In the genomic region with DNA sequence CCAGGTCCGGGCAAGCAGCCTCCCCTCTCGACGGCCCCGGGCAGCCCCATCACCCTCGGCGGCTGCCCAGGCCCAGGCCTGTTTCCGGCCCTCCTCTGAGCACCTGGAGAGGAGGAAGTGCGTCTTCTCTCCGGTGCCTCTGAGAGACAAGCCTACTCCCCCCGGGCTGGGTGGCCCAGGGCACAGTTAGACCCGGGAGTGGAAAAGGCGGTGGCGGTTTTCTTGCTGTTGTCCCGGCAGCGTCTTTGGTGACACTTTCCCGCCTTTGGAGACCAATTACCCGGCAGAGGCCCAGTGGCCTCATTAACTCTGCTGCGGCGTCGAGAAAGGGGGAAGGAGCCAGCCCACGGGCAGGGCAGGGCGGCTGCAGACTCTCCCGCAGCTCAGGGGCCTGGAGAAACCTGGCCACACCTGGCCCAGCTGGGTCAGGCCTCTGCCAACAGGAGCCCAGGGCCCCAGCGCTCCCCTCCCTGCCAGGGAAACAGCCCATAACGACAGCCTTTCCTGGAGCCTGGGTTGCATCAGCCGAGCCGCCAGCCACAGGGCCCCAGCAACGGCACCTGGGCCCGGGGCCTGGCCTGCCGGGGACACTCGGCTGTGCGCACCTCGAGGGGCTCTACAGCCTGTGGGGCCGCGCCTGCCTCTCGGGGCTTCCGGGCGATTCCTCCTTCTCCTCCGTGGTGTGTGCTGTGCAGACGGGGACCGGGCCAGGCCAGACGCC, we compare ENCODE assay signal across 9 cellular contexts. TPM values are rescaled to one million over a fixed set of nuclear protein-coding genes. Genes with fewer than 3 reads are reported as not detected.
A peak's percentile ranks its signal among the peaks of the same experiment; 100 is the strongest.
DNase-seq lines count a peak whose midpoint lies in the region; ATAC-seq lines count a peak whose summit lies in the region.
"Had no signal": no experiment of that assay in that cellular context is flagged by ENCODE, and none has a peak within 500 bp of the region (broad histone marks: within the 10 kb centered on the region; RNA-seq: fewer than 3 reads in every experiment).

No MANE protein-coding gene starts in this region.

- peak overlapping the region; percentile 37 for H3K4me3 Mint-ChIP-seq in activated T-helper 1 cell treated with anti-CD3 and anti-CD28 coated beads, Interleukin-12 subunit alpha, Interleukin-12 subunit beta, Interleukin-2, Interleukin-4 antibody, amounts not matched to agents 30 ng/mL and 10 ng/mL and 1 ng/mL, durations not matched to agents 14 hours and 24 hours and 36 hours
- peak overlapping the region; percentile 25 for H3K4me3 Mint-ChIP-seq in natural killer cell treated with Interleukin-12 subunit alpha and Interleukin-12 subunit beta and Interleukin-15 and Interleukin-18, amount 100 ng/mL, for 72 hours

- H3K9me3 Mint-ChIP-seq in activated T-helper 1 cell treated with anti-CD3 and anti-CD28 coated beads, Interleukin-12 subunit alpha, Interleukin-12 subunit beta, Interleukin-2, Interleukin-4 antibody, amounts not matched to agents 30 ng/mL and 10 ng/mL and 1 ng/mL, durations not matched to agents 14 hours and 24 hours and 36 hours = no peaks in the 10 kb centered on the region
- no peaks in the 10 kb centered on the region for H3K9me3 Mint-ChIP-seq in natural killer cell treated with Interleukin-12 subunit alpha and Interleukin-12 subunit beta and Interleukin-15 and Interleukin-18, amount 100 ng/mL, for 72 hours

- DNase-seq in NCI-H69 (lab: John Stamatoyannopoulos, UW) = peak; percentile 44
- DNase-seq in activated T-helper 1 cell treated with anti-CD3 and anti-CD28 coated beads, Interleukin-12 subunit alpha, Interleukin-12 subunit beta, Interleukin-2, Interleukin-4 antibody, amounts not matched to agents 30 ng/mL and 10 ng/mL and 1 ng/mL, durations not matched to agents 14 hours and 24 hours and 36 hours (ENCODE audit: low spot score) = peak; percentile 67
- DNase-seq in natural killer cell treated with Interleukin-12 subunit alpha and Interleukin-12 subunit beta and Interleukin-15 and Interleukin-18, amount 100 ng/mL, for 72 hours (ENCODE audit: low spot score) = peak; percentile 76
- DNase-seq in Ammon's horn (ENCODE audit: low spot score) = no peak
- no peak for DNase-seq in HuH-7 (ENCODE audit: low spot score)
- DNase-seq in NCI-H446 treated with DMSO at 0.1 percent for 48 hours (lab: John Stamatoyannopoulos, UW) = no peak
- DNase-seq: IMR-90 had no signal

- intact Hi-C loops in activated T-helper 1 cell treated with anti-CD3 and anti-CD28 coated beads, Interleukin-12 subunit alpha, Interleukin-12 subunit beta, Interleukin-2, Interleukin-4 antibody, amounts not matched to agents 30 ng/mL and 10 ng/mL and 1 ng/mL, durations not matched to agents 14 hours and 24 hours and 36 hours (cut with micrococcal nuclease) = loop anchor here (1.0 to 5.0 kb wide), 3 partner anchors 13 to 88 kb away; partner anchors contain the start of genes B3GALT6, SDF4 and TNFRSF18

- H3K36me3 Mint-ChIP-seq in activated T-helper 1 cell treated with anti-CD3 and anti-CD28 coated beads, Interleukin-12 subunit alpha, Interleukin-12 subunit beta, Interleukin-2, Interleukin-4 antibody, amounts not matched to agents 30 ng/mL and 10 ng/mL and 1 ng/mL, durations not matched to agents 14 hours and 24 hours and 36 hours (ENCODE audit: low read depth) = no peaks in the 10 kb centered on the region
- no peaks in the 10 kb centered on the region for H3K36me3 Mint-ChIP-seq in natural killer cell treated with Interleukin-12 subunit alpha and Interleukin-12 subunit beta and Interleukin-15 and Interleukin-18, amount 100 ng/mL, for 72 hours

- H3K27ac Mint-ChIP-seq in activated T-helper 1 cell treated with anti-CD3 and anti-CD28 coated beads, Interleukin-12 subunit alpha, Interleukin-12 subunit beta, Interleukin-2, Interleukin-4 antibody, amounts not matched to agents 30 ng/mL and 10 ng/mL and 1 ng/mL, durations not matched to agents 14 hours and 24 hours and 36 hours = peak overlapping the region; percentile 97
- H3K27ac Mint-ChIP-seq in natural killer cell treated with Interleukin-12 subunit alpha and Interleukin-12 subunit beta and Interleukin-15 and Interleukin-18, amount 100 ng/mL, for 72 hours = peak overlapping the region; percentile 71 to 81

- no peaks in the 10 kb centered on the region for H3K27me3 Mint-ChIP-seq in activated T-helper 1 cell treated with anti-CD3 and anti-CD28 coated beads, Interleukin-12 subunit alpha, Interleukin-12 subunit beta, Interleukin-2, Interleukin-4 antibody, amounts not matched to agents 30 ng/mL and 10 ng/mL and 1 ng/mL, durations not matched to agents 14 hours and 24 hours and 36 hours (ENCODE audit: insufficient read depth)
- no peaks in the 10 kb centered on the region for H3K27me3 Mint-ChIP-seq in natural killer cell treated with Interleukin-12 subunit alpha and Interleukin-12 subunit beta and Interleukin-15 and Interleukin-18, amount 100 ng/mL, for 72 hours

- ATAC-seq in GM19468 (IDR thresholded peaks at IDR 0.05; ENCODE audit: extremely low read depth, unreplicated experiment) (peak; percentile 32), HG03432 (IDR thresholded peaks at IDR 0.05; ENCODE audit: unreplicated experiment) (no peak)
- peak; percentile 79 to 82 for ATAC-seq in natural killer cell treated with Interleukin-12 subunit alpha and Interleukin-12 subunit beta and Interleukin-15 and Interleukin-18, amount 100 ng/mL, for 72 hours

- peaks cover 9% of the 10 kb centered on the region for H3K4me1 Mint-ChIP-seq in activated T-helper 1 cell treated with anti-CD3 and anti-CD28 coated beads, Interleukin-12 subunit alpha, Interleukin-12 subunit beta, Interleukin-2, Interleukin-4 antibody, amounts not matched to agents 30 ng/mL and 10 ng/mL and 1 ng/mL, durations not matched to agents 14 hours and 24 hours and 36 hours (ENCODE audit: low read depth)
- peaks cover 0 to 10% of the 10 kb centered on the region in 2 donors for H3K4me1 Mint-ChIP-seq in natural killer cell treated with Interleukin-12 subunit alpha and Interleukin-12 subunit beta and Interleukin-15 and Interleukin-18, amount 100 ng/mL, for 72 hours (ENCODE audit: low read depth in 2 of 2)

RNA-seq across cellular contexts. Expression of gene C1orf159, which starts 28.4 kb away (rescaled TPM):
- 30.0 and 30.3 TPM in 2 replicates for total RNA-seq in activated T-helper 1 cell treated with anti-CD3 and anti-CD28 coated beads, Interleukin-12 subunit alpha, Interleukin-12 subunit beta, Interleukin-2, Interleukin-4 antibody, amounts not matched to agents 30 ng/mL and 10 ng/mL and 1 ng/mL, durations not matched to agents 14 hours and 24 hours and 36 hours
- total RNA-seq in natural killer cell treated with Interleukin-12 subunit alpha and Interleukin-12 subunit beta and Interleukin-15 and Interleukin-18, amount 100 ng/mL, for 72 hours = 10 to 100 TPM; 18.6 to 37.1 TPM

RNA-seq across cellular contexts. Expression of gene TTLL10, which starts 29.4 kb away (rescaled TPM):
- total RNA-seq in activated T-helper 1 cell treated with anti-CD3 and anti-CD28 coated beads, Interleukin-12 subunit alpha, Interleukin-12 subunit beta, Interleukin-2, Interleukin-4 antibody, amounts not matched to agents 30 ng/mL and 10 ng/mL and 1 ng/mL, durations not matched to agents 14 hours and 24 hours and 36 hours = 0.10 and 0.15 TPM in 2 replicates
- under 1 TPM in 1 of 2 donors, not detected in 1; 0.31 TPM for total RNA-seq in natural killer cell treated with Interleukin-12 subunit alpha and Interleukin-12 subunit beta and Interleukin-15 and Interleukin-18, amount 100 ng/mL, for 72 hours
- total RNA-seq: IMR-90 had no signal

Comparison
In these comparisons a context has a peak if more than half of its experiments do, and no peak if none do; other contexts are left out.
1. DNase-seq: peak in NCI-H69 (single experiment), activated T-helper 1 cell treated with anti-CD3 and anti-CD28 coated beads, Interleukin-12 subunit alpha, Interleukin-12 subunit beta, Interleukin-2, Interleukin-4 antibody, amounts not matched to agents 30 ng/mL and 10 ng/mL and 1 ng/mL, durations not matched to agents 14 hours and 24 hours and 36 hours (single experiment) and natural killer cell treated with Interleukin-12 subunit alpha and Interleukin-12 subunit beta and Interleukin-15 and Interleukin-18, amount 100 ng/mL, for 72 hours (single experiment); none in Ammon's horn (single experiment), HuH-7 (single experiment) and NCI-H446 treated with DMSO at 0.1 percent for 48 hours (single experiment).